ENCODE assay signal across 1 cellular context in genomic region chr3:127324913-127325629, GRCh38.
TF ChIP-seq lines count a peak whose summit lies in the region.

No MANE protein-coding gene starts in this region.

TF ChIP-seq in GM12878, 131 proteins besides CTCF, POLR2A, EP300 and RAD21:
- TF ChIP-seq CBFB (IDR thresholded peaks at IDR 0.05; ENCODE audit: low read depth) (no peak), NFIC (IDR thresholded peaks at IDR 0.05; ENCODE audit: low read depth, low read length) (no peak), GATAD2B (conservative IDR thresholded peaks at IDR 0.05; ENCODE audit: low read depth) (no peak)
- TF ChIP-seq, protein P1, sequence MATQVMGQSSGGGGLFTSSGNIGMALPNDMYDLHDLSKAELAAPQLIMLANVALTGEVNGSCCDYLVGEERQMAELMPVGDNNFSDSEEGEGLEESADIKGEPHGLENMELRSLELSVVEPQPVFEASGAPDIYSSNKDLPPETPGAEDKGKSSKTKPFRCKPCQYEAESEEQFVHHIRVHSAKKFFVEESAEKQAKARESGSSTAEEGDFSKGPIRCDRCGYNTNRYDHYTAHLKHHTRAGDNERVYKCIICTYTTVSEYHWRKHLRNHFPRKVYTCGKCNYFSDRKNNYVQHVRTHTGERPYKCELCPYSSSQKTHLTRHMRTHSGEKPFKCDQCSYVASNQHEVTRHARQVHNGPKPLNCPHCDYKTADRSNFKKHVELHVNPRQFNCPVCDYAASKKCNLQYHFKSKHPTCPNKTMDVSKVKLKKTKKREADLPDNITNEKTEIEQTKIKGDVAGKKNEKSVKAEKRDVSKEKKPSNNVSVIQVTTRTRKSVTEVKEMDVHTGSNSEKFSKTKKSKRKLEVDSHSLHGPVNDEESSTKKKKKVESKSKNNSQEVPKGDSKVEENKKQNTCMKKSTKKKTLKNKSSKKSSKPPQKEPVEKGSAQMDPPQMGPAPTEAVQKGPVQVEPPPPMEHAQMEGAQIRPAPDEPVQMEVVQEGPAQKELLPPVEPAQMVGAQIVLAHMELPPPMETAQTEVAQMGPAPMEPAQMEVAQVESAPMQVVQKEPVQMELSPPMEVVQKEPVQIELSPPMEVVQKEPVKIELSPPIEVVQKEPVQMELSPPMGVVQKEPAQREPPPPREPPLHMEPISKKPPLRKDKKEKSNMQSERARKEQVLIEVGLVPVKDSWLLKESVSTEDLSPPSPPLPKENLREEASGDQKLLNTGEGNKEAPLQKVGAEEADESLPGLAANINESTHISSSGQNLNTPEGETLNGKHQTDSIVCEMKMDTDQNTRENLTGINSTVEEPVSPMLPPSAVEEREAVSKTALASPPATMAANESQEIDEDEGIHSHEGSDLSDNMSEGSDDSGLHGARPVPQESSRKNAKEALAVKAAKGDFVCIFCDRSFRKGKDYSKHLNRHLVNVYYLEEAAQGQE (IDR thresholded peaks at IDR 0.05; ENCODE audit: low read depth, low read length) = peak; percentile 62; the same call in 1 of the 2 replicates
TF ChIP-seq in GM12878: peak in this region for 1.
